In genomic region chr1:67052741-67053534, GRCh38 we compare ENCODE assay signal across 8 cellular contexts. TPM values are rescaled to one million over a fixed set of nuclear protein-coding genes. Genes with fewer than 3 reads are reported as not detected.
DNase-seq lines count a peak whose midpoint lies in the region; ATAC-seq and TF ChIP-seq lines count a peak whose summit lies in the region.

No MANE protein-coding gene starts in this region.

- H3K27ac ChIP-seq in AG04450 (ENCODE audit: low read depth, low read length) (peak overlapping the region; percentile 76), left ventricle myocardium inferior (replicated peaks) (peak overlapping the region; percentile 98)

- peaks cover 42% of the 10 kb centered on the region for H3K4me1 ChIP-seq in left ventricle myocardium inferior

- DNase-seq in AG04450 (ENCODE audit: low read depth, low spot score) (no peak), NOMO-1 treated with dmso at 0.1 percent for 144 hours (lab: John Stamatoyannopoulos, UW; ENCODE audit: unreplicated experiment) (peak; percentile 25), amygdala (lab: John Stamatoyannopoulos, UW) (peak in 30 of 56 donors; percentile 4 to 64 (median 29)), left ventricle myocardium inferior (peak; percentile 22), posterior cingulate gyrus (peak in 8 of 10 donors; percentile 12 to 85 (median 28)), germinal center (ENCODE audit: low spot score) (no peak)

- peak overlapping the region; percentile 89 for H3K4me3 ChIP-seq in AG04450 (ENCODE audit: low read depth, low read length)
- H3K4me3 ChIP-seq in left ventricle myocardium inferior = peak overlapping the region; percentile 84

- CTCF ChIA-PET in AG04450 (lab: Charles Lee) = interaction anchor here (2.3 kb wide), 1 partner anchor 96 kb away, joined by 22 read pairs; no protein-coding TSS in a partner anchor

- H3K36me3 ChIP-seq in left ventricle myocardium inferior = peaks cover 32% of the 10 kb centered on the region

- intact Hi-C loops in left ventricle myocardium inferior (cut with micrococcal nuclease) = no loop called here
- intact Hi-C loops in posterior cingulate gyrus (cut with DNase I) = loop anchor here (5.0 kb wide), 1 partner anchor 121 kb away; no protein-coding TSS in a partner anchor

- POLR2A ChIA-PET in AG04450 (lab: Yijun Ruan, JAX) = interaction anchor here (0.5 to 1.2 kb wide), 7 partner anchors 11 to 355 kb away, joined by 3 to 8 read pairs (median 4); partner anchors contain the start of genes DNAI4 and MIER1

- H3K27me3 ChIP-seq in AG04450 (ENCODE audit: control insufficient read depth, insufficient read depth, low read length) (no peaks in the 10 kb centered on the region), left ventricle myocardium inferior (ENCODE audit: low read depth) (no peaks in the 10 kb centered on the region)

- ATAC-seq in GM18499 (IDR thresholded peaks at IDR 0.05; ENCODE audit: insufficient read depth, unreplicated experiment) = peak; percentile 15
- ATAC-seq in HG02970 (IDR thresholded peaks at IDR 0.05; ENCODE audit: low FRiP score, unreplicated experiment) = peak; percentile 11

- TF ChIP-seq CTCF in AG04450 (IDR thresholded peaks at IDR 0.05; ENCODE audit: low read depth, low read length) = no peak
- no peak for TF ChIP-seq CTCF in left ventricle myocardium inferior (IDR thresholded peaks at IDR 0.05; ENCODE audit: borderline replicate concordance)

- no peaks in the 10 kb centered on the region for H3K9me3 ChIP-seq in AG04450 (ENCODE audit: control insufficient read depth, insufficient read depth, low read length)
- H3K9me3 ChIP-seq in left ventricle myocardium inferior (replicated peaks) = no peaks in the 10 kb centered on the region

RNA-seq across cellular contexts. Expression of gene SLC35D1, which starts 1.0 kb away (rescaled TPM):
- polyA plus RNA-seq in AG04450 (2011; rRNA removed) = 21.8 and 28.9 TPM in 2 replicates
- polyA minus RNA-seq in AG04450 (2011; rRNA and poly(A)+ RNA removed) = 18.1 and 26.7 TPM in 2 replicates
- 2.6 TPM for total RNA-seq in left ventricle myocardium inferior

Comparison
In these comparisons a context has a peak if more than half of its experiments do, and no peak if none do; other contexts are left out.
1. DNase-seq: peak in NOMO-1 treated with dmso at 0.1 percent for 144 hours (single experiment), amygdala (30 of 56), left ventricle myocardium inferior (single experiment) and posterior cingulate gyrus (8 of 10); none in AG04450 (single experiment) and germinal center (single experiment).